In the genomic region with DNA sequence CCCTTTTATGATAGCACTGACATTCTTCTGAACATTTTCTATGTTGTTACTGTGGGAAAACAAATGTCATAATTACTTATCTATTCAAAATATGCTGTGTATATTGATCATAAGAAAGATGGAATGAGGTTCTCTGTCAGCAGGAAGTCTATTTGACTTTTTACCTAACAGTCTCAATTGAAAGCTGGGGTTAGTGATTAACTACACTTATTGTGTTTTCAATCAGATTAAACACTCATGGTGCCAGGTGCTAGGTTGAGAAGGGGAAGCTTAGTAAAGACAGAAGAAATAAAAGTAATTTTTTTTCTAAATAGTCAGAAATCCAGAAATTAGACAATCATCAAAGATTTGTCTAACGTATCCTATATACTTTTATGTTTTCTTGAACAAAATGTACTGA, we compare ENCODE assay signal across 21 cellular contexts.
DNase-seq lines count a peak whose midpoint lies in the region; ATAC-seq, FAIRE-seq and TF ChIP-seq lines count a peak whose summit lies in the region.
"Had no signal": no experiment of that assay in that cellular context is flagged by ENCODE, and none has a peak within 500 bp of the region (broad histone marks: within the 10 kb centered on the region; RNA-seq: fewer than 3 reads in every experiment).

No MANE protein-coding gene starts in this region.

- H3K9me3 Mint-ChIP-seq in Calu3 (ENCODE audit: low read depth, unreplicated experiment) = no peaks in the 10 kb centered on the region
- peaks cover 2% of the 10 kb centered on the region for H3K9me3 Mint-ChIP-seq in activated T-cell treated with anti-CD3 and anti-CD28 coated beads, Interleukin-2, amount 50 U/mL, for 24 hours

- no peak overlapping the region for H3K4me3 Mint-ChIP-seq in Calu3 (ENCODE audit: low read depth, unreplicated experiment)
- no peak overlapping the region for H3K4me3 Mint-ChIP-seq in activated T-cell treated with anti-CD3 and anti-CD28 coated beads, Interleukin-2, amount 50 U/mL, for 24 hours

- H3K4me1 Mint-ChIP-seq in Calu3 (ENCODE audit: low read depth, unreplicated experiment) = peaks cover 28% of the 10 kb centered on the region
- no peaks in the 10 kb centered on the region for H3K4me1 Mint-ChIP-seq in activated T-cell treated with anti-CD3 and anti-CD28 coated beads, Interleukin-2, amount 50 U/mL, for 24 hours (ENCODE audit: low read depth)

- no peaks in the 10 kb centered on the region for H3K27me3 Mint-ChIP-seq in Calu3 (ENCODE audit: unreplicated experiment)
- peaks cover 64% of the 10 kb centered on the region for H3K27me3 Mint-ChIP-seq in activated T-cell treated with anti-CD3 and anti-CD28 coated beads, Interleukin-2, amount 50 U/mL, for 24 hours

- TF ChIP-seq CTCF in Calu3 (IDR thresholded peaks at IDR 0.05; ENCODE audit: unreplicated experiment) = no peak
- TF ChIP-seq CTCF in mucosa of descending colon (IDR thresholded peaks at IDR 0.05) = no peak

- no peaks in the 10 kb centered on the region for H3K36me3 Mint-ChIP-seq in Calu3 (ENCODE audit: insufficient read depth, unreplicated experiment)
- H3K36me3 Mint-ChIP-seq in activated T-cell treated with anti-CD3 and anti-CD28 coated beads, Interleukin-2, amount 50 U/mL, for 24 hours (ENCODE audit: low read depth) = no peaks in the 10 kb centered on the region

- FAIRE-seq in colon (lab: Jason Lieb, UNC) = peak; percentile 62
- FAIRE-seq: A549, GM12892 had no signal

- CTCF ChIA-PET in Calu3 (lab: Charles Lee) = interaction anchor here (0.6 to 1.2 kb wide), 7 partner anchors 21 to 224 kb away, joined by 3 to 4 read pairs (median 3); no protein-coding TSS in a partner anchor

- peaks cover 3% of the 10 kb centered on the region for H3K4me1 ChIP-seq in mucosa of descending colon (ENCODE audit: low read depth)
- H3K4me1 ChIP-seq: A549, BE2C had no signal

- peak; percentile 79 for ATAC-seq in mucosa of descending colon
- ATAC-seq: A549, Right ventricle myocardium inferior had no signal

- H3K9me3 ChIP-seq in mucosa of descending colon = no peaks in the 10 kb centered on the region
- H3K9me3 ChIP-seq: BE2C, SJSA1 had no signal

- peak overlapping the region; percentile 24 for H3K27ac Mint-ChIP-seq in Calu3 (ENCODE audit: unreplicated experiment)
- no peak overlapping the region for H3K27ac Mint-ChIP-seq in activated T-cell treated with anti-CD3 and anti-CD28 coated beads, Interleukin-2, amount 50 U/mL, for 24 hours

- no peak for DNase-seq in Calu3
- peak; percentile 42 for DNase-seq in HT-29 (ENCODE audit: low spot score)
- DNase-seq in mucosa of descending colon = no peak
- DNase-seq in NCI-H187 treated with DMSO at 0.1 percent for 48 hours (lab: John Stamatoyannopoulos, UW) = no peak
- no peak for DNase-seq in GDM1 (lab: John Stamatoyannopoulos, UW)
- DNase-seq in activated T-cell treated with anti-CD3 and anti-CD28 coated beads, Interleukin-2, amount 50 U/mL, for 24 hours = no peak
- DNase-seq in activated CD8-positive, alpha-beta memory T cell treated with anti-CD3 and anti-CD28 coated beads, Interleukin-2, amount 50 U/mL, for 48 hours = no peak
- DNase-seq: BE2C, DMS 273 treated with DMSO at 0.1 percent for 48 hours, GOT3, HCEC 1CT, IMR-90, NCI-H1105 treated with DMSO at 0.1 percent for 48 hours, NCI-H1694 treated with DMSO at 0.1 percent for 48 hours, NCI-H446 treated with DMSO at 0.1 percent for 48 hours, NCI-H69 had no signal

- no peak overlapping the region for H3K4me3 ChIP-seq in mucosa of descending colon
- H3K4me3 ChIP-seq: A549, SJSA1 had no signal

- H3K36me3 ChIP-seq in mucosa of descending colon (ENCODE audit: low read depth) = no peaks in the 10 kb centered on the region
- H3K36me3 ChIP-seq: BE2C, SJSA1 had no signal

- BruUV-seq in Calu3 (replicated peaks; lab: Mats Ljungman, UMichigan) = no TSS peak

- intact Hi-C loops in Calu3 (cut with micrococcal nuclease; ENCODE audit: unreplicated experiment) = loop anchor here (5.0 kb wide), 1 partner anchor 203 kb away; no protein-coding TSS in a partner anchor
- intact Hi-C loops in mucosa of descending colon (cut with DNase I, micrococcal nuclease) = no loop called here
